ENCODE assay signal across 5 cellular contexts in the genomic region with DNA sequence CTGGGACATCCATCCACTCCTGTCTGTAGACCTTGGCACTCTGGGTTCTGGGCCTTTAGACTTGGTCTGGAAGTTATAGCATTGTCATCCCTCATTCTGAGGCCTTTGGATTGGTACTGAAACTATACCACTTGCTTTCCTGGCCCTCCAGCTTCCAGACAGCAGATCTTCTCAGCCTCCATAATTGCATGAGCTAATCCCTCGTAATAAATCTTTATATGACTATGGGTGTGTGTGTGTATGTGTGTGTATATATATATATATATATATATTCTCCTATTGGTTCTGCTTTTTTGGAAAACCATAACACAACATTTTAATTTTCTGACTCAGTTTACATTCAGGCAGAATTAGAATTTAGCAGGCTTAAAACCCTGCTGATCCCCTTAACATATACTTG.
"Had no signal": no experiment of that assay in that cellular context is flagged by ENCODE, and none has a peak within 500 bp of the region (broad histone marks: within the 10 kb centered on the region; RNA-seq: fewer than 3 reads in every experiment).

No MANE protein-coding gene starts in this region.

- DNase-seq: IMR-90, KBM-7 had no signal

- H3K4me3 ChIP-seq: K562 had no signal

- ATAC-seq: HepG2, K562 had no signal

- H3K27ac ChIP-seq: HL-60 had no signal
